In the genomic region with DNA sequence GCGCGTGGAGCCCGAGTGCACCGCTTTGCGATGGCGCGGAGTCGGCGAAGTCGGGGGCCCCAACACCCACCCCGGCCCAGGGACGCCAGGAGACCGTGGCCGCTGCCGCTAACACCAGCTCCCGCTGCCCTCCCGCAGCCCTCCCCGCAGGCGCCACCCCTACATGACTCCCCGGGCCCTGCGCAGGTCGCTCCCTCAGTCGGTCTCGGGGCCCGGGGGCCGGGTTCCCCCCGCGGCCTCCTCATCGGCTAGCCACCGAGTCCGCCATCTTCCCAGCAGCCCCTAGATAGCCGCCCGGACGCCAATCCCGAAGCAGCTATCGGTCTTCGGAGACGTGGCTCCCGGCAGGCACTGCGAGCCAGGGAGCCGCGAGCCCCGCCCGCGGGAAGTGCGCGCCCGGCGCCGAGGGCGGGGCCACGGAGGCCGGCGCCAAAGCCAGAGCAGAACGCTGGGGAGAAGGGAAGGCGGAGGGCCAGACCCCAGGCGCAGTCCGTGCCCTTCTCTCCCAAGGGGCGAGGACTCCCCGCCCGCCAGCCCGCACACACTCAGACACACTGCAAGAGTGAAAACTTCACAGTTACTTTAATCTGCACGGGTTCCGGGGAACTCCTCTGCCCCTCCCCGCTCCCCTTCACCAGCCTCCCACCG, we compare ENCODE assay signal across 1 cellular context.
TF ChIP-seq lines count a peak whose summit lies in the region.

A gene with protein sequence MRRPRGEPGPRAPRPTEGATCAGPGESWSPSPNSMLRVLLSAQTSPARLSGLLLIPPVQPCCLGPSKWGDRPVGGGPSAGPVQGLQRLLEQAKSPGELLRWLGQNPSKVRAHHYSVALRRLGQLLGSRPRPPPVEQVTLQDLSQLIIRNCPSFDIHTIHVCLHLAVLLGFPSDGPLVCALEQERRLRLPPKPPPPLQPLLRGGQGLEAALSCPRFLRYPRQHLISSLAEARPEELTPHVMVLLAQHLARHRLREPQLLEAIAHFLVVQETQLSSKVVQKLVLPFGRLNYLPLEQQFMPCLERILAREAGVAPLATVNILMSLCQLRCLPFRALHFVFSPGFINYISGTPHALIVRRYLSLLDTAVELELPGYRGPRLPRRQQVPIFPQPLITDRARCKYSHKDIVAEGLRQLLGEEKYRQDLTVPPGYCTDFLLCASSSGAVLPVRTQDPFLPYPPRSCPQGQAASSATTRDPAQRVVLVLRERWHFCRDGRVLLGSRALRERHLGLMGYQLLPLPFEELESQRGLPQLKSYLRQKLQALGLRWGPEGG (minus strand): TSS at position 288 of the 648 bp plus-strand sequence. CDS start 43 bp downstream, at position 245.

TF ChIP-seq in HCT116, 20 proteins besides CTCF, POLR2A, EP300 and RAD21 (continued from another document):
- no peak for TF ChIP-seq ZNF274 (IDR thresholded peaks at IDR 0.05; ENCODE audit: low read depth, low read length)
- TF ChIP-seq SRF (IDR thresholded peaks at IDR 0.05; ENCODE audit: low read depth), result no peak
- peak; percentile 74 for TF ChIP-seq ZFX (IDR thresholded peaks at IDR 0.05)
- TF ChIP-seq SIN3A (IDR thresholded peaks at IDR 0.05; ENCODE audit: low read depth), result no peak
- TF ChIP-seq EZH2phosphoT487 (IDR thresholded peaks at IDR 0.05; ENCODE audit: borderline replicate concordance), result no peak
- TF ChIP-seq CEBPB (IDR thresholded peaks at IDR 0.05; ENCODE audit: low read depth), result no peak
- no peak for TF ChIP-seq EZH2 (IDR thresholded peaks at IDR 0.05)
- no peak for TF ChIP-seq CBX3 (IDR thresholded peaks at IDR 0.05; ENCODE audit: low read depth)
- peak; percentile 97 for TF ChIP-seq YY1 (IDR thresholded peaks at IDR 0.05; ENCODE audit: extremely low read depth, insufficient replicate concordance, low read depth, low read length)
